ENCODE assay signal across 10 cellular contexts in the genomic region with DNA sequence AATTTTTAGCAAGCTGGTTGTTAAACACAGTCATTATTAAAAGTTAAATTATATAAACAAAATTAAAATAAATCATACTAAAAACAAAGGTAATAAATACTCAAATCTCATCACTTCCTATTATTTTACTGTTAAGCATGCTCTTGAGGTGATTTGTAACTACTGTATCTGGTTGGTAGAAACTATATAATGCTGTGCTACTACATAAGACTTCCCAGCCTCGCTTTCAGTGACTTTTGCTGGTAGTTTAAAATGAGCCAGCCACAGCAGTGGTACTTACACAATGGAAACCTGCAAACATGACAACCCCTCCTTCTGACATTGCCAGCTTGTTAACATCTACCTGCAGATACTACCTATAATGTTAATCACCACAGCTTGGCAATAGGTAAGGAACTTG.
A peak's percentile ranks its signal among the peaks of the same experiment; 100 is the strongest.
DNase-seq lines count a peak whose midpoint lies in the region; ATAC-seq and TF ChIP-seq lines count a peak whose summit lies in the region.
"Had no signal": no experiment of that assay in that cellular context is flagged by ENCODE, and none has a peak within 500 bp of the region (broad histone marks: within the 10 kb centered on the region; RNA-seq: fewer than 3 reads in every experiment).

No MANE protein-coding gene starts in this region.

- H3K4me3 ChIP-seq in dorsolateral prefrontal cortex (peak overlapping the region in 4 of 59 donors; percentile 13 to 37 (median 19)), BE2C (ENCODE audit: low read depth, low read length) (no peak overlapping the region)
- H3K4me3 ChIP-seq: sigmoid colon had no signal

- intact Hi-C loops in dorsolateral prefrontal cortex (cut with DNase I), result no loop called here

- no peaks in the 10 kb centered on the region for H3K9me3 ChIP-seq in BE2C
- H3K9me3 ChIP-seq: sigmoid colon, tibial nerve had no signal

- ATAC-seq in GM18517 (IDR thresholded peaks at IDR 0.05; ENCODE audit: unreplicated experiment) (peak; percentile 45), GM21515 (IDR thresholded peaks at IDR 0.05; ENCODE audit: unreplicated experiment) (peak; percentile 45), HG03196 (IDR thresholded peaks at IDR 0.05; ENCODE audit: unreplicated experiment) (peak; percentile 55)

- TF ChIP-seq CTCF in dorsolateral prefrontal cortex (IDR thresholded peaks at IDR 0.05 in 54 of 56, conservative IDR thresholded peaks at IDR 0.05 in 2 of 56; ENCODE audit: low read depth in 1 of 56, partially characterized antibody in 56 of 56), result no peak
- TF ChIP-seq CTCF in BE2C (IDR thresholded peaks at IDR 0.05; ENCODE audit: low read depth, low read length), result no peak

- DNase-seq in dorsolateral prefrontal cortex (no peak), DMS79 (lab: John Stamatoyannopoulos, UW) (no peak), RKO (ENCODE audit: low spot score) (no peak), BE2C (no peak)
- no peak for DNase-seq in stimulated activated naive CD4-positive, alpha-beta T cell treated with Interleukin-2 at 50 U/mL for 16 hours (lab: John Stamatoyannopoulos, UW)
- DNase-seq: sigmoid colon had no signal

- H3K36me3 ChIP-seq in BE2C, result no peaks in the 10 kb centered on the region
- H3K36me3 ChIP-seq: sigmoid colon, tibial nerve had no signal

- H3K27me3 ChIP-seq in dorsolateral prefrontal cortex (no peaks in the 10 kb centered on the region), BE2C (no peaks in the 10 kb centered on the region)
- H3K27me3 ChIP-seq: sigmoid colon, tibial nerve had no signal

- H3K4me1 ChIP-seq in BE2C, result no peaks in the 10 kb centered on the region

- peak overlapping the region in 50 of 59 donors; percentile 20 to 87 (median 74) for H3K27ac ChIP-seq in dorsolateral prefrontal cortex
